Comparison of ENCODE assay signal across 1 cellular context in the genomic region with DNA sequence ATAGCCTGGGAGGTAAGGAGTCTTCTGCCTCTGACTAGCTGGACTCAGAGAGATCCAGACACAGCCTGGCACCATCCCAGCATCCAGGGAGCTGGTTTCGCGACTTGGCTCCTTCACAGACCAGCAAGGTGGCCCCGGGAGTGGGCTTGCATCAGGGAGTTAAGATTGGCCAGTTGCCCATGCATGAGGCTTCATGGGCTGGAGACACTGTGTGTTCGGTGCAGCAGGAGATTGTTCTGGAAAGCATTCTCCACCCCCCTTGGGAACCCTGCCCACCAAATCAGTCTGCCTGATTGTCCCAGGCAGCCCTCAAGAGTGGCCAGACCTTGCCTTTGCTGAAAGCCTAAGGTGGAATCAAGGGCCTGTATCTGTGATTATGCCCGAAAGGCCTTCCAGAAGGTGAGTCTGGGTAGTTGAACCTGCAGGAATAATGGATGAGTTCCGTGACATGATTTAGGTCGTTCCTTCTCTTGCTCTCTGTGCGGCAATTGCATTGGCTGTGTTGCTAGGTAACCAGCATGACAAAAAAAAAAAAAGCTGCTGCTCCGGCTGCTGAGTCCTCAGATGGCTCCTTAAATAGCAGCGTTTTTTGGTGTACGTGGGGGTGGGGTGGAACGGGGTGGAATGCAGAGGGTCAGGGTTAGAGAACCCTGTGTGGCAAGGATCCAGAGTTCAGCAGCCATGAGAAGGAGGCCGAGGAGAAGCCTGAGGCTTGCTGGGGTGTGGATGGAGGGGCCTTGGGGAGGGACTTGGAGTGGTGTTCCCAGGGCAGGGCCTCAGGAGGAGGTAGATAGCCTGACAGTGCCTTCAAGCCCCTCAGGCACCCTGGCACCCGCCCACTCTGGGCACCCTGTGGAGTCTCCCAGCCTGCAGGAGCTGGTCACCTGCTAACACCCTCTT.
TF ChIP-seq lines count a peak whose summit lies in the region.

No MANE protein-coding gene starts in this region.

TF ChIP-seq in SK-N-SH treated with all-trans-retinoic acid at 6 μM for 48 hours, 23 proteins besides CTCF, POLR2A, EP300 and RAD21 (continued from another document):
- TF ChIP-seq, protein P1, sequence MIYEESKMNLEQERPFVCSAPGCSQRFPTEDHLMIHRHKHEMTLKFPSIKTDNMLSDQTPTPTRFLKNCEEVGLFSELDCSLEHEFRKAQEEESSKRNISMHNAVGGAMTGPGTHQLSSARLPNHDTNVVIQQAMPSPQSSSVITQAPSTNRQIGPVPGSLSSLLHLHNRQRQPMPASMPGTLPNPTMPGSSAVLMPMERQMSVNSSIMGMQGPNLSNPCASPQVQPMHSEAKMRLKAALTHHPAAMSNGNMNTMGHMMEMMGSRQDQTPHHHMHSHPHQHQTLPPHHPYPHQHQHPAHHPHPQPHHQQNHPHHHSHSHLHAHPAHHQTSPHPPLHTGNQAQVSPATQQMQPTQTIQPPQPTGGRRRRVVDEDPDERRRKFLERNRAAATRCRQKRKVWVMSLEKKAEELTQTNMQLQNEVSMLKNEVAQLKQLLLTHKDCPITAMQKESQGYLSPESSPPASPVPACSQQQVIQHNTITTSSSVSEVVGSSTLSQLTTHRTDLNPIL (CRISPR knock-in tag; IDR thresholded peaks at IDR 0.05; ENCODE audit: low read depth): no peak
- no peak for TF ChIP-seq ARNTL (CRISPR knock-in tag; IDR thresholded peaks at IDR 0.05; ENCODE audit: borderline replicate concordance, low read depth)
- no peak for TF ChIP-seq TOX (CRISPR knock-in tag; IDR thresholded peaks at IDR 0.05; ENCODE audit: borderline replicate concordance)
- TF ChIP-seq, protein P2, sequence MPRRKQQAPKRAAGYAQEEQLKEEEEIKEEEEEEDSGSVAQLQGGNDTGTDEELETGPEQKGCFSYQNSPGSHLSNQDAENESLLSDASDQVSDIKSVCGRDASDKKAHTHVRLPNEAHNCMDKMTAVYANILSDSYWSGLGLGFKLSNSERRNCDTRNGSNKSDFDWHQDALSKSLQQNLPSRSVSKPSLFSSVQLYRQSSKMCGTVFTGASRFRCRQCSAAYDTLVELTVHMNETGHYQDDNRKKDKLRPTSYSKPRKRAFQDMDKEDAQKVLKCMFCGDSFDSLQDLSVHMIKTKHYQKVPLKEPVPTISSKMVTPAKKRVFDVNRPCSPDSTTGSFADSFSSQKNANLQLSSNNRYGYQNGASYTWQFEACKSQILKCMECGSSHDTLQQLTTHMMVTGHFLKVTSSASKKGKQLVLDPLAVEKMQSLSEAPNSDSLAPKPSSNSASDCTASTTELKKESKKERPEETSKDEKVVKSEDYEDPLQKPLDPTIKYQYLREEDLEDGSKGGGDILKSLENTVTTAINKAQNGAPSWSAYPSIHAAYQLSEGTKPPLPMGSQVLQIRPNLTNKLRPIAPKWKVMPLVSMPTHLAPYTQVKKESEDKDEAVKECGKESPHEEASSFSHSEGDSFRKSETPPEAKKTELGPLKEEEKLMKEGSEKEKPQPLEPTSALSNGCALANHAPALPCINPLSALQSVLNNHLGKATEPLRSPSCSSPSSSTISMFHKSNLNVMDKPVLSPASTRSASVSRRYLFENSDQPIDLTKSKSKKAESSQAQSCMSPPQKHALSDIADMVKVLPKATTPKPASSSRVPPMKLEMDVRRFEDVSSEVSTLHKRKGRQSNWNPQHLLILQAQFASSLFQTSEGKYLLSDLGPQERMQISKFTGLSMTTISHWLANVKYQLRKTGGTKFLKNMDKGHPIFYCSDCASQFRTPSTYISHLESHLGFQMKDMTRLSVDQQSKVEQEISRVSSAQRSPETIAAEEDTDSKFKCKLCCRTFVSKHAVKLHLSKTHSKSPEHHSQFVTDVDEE (CRISPR knock-in tag; IDR thresholded peaks at IDR 0.05): 0 out of 2 replicates have a peak, but pooled peaks have one; percentile 24
- TF ChIP-seq GLIS3 (CRISPR knock-in tag; IDR thresholded peaks at IDR 0.05): no peak
- no peak for TF ChIP-seq PPARA (CRISPR knock-in tag; IDR thresholded peaks at IDR 0.05; ENCODE audit: borderline replicate concordance)
- TF ChIP-seq, protein P3, sequence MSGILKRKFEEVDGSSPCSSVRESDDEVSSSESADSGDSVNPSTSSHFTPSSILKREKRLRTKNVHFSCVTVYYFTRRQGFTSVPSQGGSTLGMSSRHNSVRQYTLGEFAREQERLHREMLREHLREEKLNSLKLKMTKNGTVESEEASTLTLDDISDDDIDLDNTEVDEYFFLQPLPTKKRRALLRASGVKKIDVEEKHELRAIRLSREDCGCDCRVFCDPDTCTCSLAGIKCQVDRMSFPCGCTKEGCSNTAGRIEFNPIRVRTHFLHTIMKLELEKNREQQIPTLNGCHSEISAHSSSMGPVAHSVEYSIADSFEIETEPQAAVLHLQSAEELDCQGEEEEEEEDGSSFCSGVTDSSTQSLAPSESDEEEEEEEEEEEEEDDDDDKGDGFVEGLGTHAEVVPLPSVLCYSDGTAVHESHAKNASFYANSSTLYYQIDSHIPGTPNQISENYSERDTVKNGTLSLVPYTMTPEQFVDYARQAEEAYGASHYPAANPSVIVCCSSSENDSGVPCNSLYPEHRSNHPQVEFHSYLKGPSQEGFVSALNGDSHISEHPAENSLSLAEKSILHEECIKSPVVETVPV (CRISPR knock-in tag; IDR thresholded peaks at IDR 0.05): no peak
- TF ChIP-seq ZNF8 (CRISPR knock-in tag; IDR thresholded peaks at IDR 0.05): no peak
- TF ChIP-seq ZNF70 (CRISPR knock-in tag; IDR thresholded peaks at IDR 0.05): no peak
